1 cellular context compared by ENCODE assay signal in genomic region chr15:90423920-90424319, GRCh38.
TF ChIP-seq lines count a peak whose summit lies in the region.

No MANE protein-coding gene starts in this region.

TF ChIP-seq in SK-N-SH, 30 proteins besides CTCF, POLR2A, EP300 and RAD21 (continued from another document):
- TF ChIP-seq USF2 (IDR thresholded peaks at IDR 0.05; ENCODE audit: borderline replicate concordance, low read depth, low read length) (no peak), TEAD4 (IDR thresholded peaks at IDR 0.05; ENCODE audit: borderline replicate concordance, insufficient read depth) (no peak)
TF ChIP-seq in SK-N-SH: peak in this region for 0.
